8 cellular contexts compared by ENCODE assay signal in genomic region chr7:43758029-43758860, GRCh38. TPM values are rescaled to one million over a fixed set of nuclear protein-coding genes. Genes with fewer than 3 reads are reported as not detected.
DNase-seq lines count a peak whose midpoint lies in the region; ATAC-seq and TF ChIP-seq lines count a peak whose summit lies in the region.

BLVRA (plus strand) TSS chr7:43758680; CDS start chr7:43771159, 12,479 bp downstream.

- peak in 1 of 2 donors; percentile 51 for TF ChIP-seq POLR2A in tibial nerve (IDR thresholded peaks at IDR 0.05)

- intact Hi-C loops in Right ventricle myocardium inferior (cut with DNase I), result no loop called here

- H3K79me2 ChIP-seq in parathyroid adenoma, result no peaks in the 10 kb centered on the region

- peak in 1 of 2 donors; percentile 53 for TF ChIP-seq EP300 in tibial nerve (IDR thresholded peaks at IDR 0.05)

- no peak for TF ChIP-seq CTCF in BJ (IDR thresholded peaks at IDR 0.05; ENCODE audit: insufficient read depth, low read depth, low read length)
- TF ChIP-seq CTCF in parathyroid adenoma (IDR thresholded peaks at IDR 0.05), result no peak
- no peak for TF ChIP-seq CTCF in tibial nerve (IDR thresholded peaks at IDR 0.05)

- no peaks in the 10 kb centered on the region for H3K9me3 ChIP-seq in SK-N-MC (ENCODE audit: low read depth, low read length)
- no peaks in the 10 kb centered on the region for H3K9me3 ChIP-seq in parathyroid adenoma (ENCODE audit: control insufficient read depth, low read length)
- no peaks in the 10 kb centered on the region for H3K9me3 ChIP-seq in tibial nerve

- POLR2A ChIA-PET in BJ (lab: Charles Lee), result interaction anchor here (0.7 kb wide), 1 partner anchor 328 kb away, joined by 7 read pairs; no protein-coding TSS in a partner anchor

- ATAC-seq in GM19023 (IDR thresholded peaks at IDR 0.05; ENCODE audit: unreplicated experiment), result peak; percentile 76
- ATAC-seq in HG03196 (IDR thresholded peaks at IDR 0.05; ENCODE audit: unreplicated experiment), result peak; percentile 51
- peak; percentile 75 to 82 for ATAC-seq in activated naive CD4-positive, alpha-beta T cell treated with anti-CD3 and anti-CD28 coated beads, Interleukin-2, amount 50 U/mL, for 72 hours
- peak; percentile 86 for ATAC-seq in Right ventricle myocardium inferior

- peak within 1 kb of the TSS; percentile 16 to 53 for H3K27ac Mint-ChIP-seq in activated naive CD4-positive, alpha-beta T cell treated with anti-CD3 and anti-CD28 coated beads, Interleukin-2, amount 50 U/mL, for 72 hours

- H3K36me3 Mint-ChIP-seq in activated naive CD4-positive, alpha-beta T cell treated with anti-CD3 and anti-CD28 coated beads, Interleukin-2, amount 50 U/mL, for 72 hours, result no peaks in the 10 kb centered on the region

- WGBS in tibial nerve, 2 donors, result 2 to 11% methylated on average over 25 to 27 of the region's 72 CpGs

- no peaks in the 10 kb centered on the region for H3K9me3 Mint-ChIP-seq in activated naive CD4-positive, alpha-beta T cell treated with anti-CD3 and anti-CD28 coated beads, Interleukin-2, amount 50 U/mL, for 72 hours

- H3K4me1 ChIP-seq in parathyroid adenoma (peaks cover 7% of the 10 kb centered on the region), tibial nerve (peaks cover 0 to 33% (median 7%) of the 10 kb centered on the region in 4 donors)

- H3K27ac ChIP-seq in SK-N-MC, result no peak within 1 kb of the TSS
- peak within 1 kb of the TSS; percentile 37 for H3K27ac ChIP-seq in parathyroid adenoma
- H3K27ac ChIP-seq in tibial nerve, result peak within 1 kb of the TSS; percentile 72 to 86 (median 84)

- H3K4me3 ChIP-seq in BJ (ENCODE audit: low read depth, low read length), result peak within 1 kb of the TSS; percentile 73
- H3K4me3 ChIP-seq in SK-N-MC, result peak within 1 kb of the TSS; percentile 88
- peak within 1 kb of the TSS; percentile 76 for H3K4me3 ChIP-seq in parathyroid adenoma (ENCODE audit: low read depth, low read length)
- peak within 1 kb of the TSS; percentile 76 to 92 (median 82) for H3K4me3 ChIP-seq in tibial nerve

- DNase-seq in BJ (ENCODE audit: low read depth), result no peak
- DNase-seq in SK-N-MC (ENCODE audit: low read depth, low spot score), result no peak
- peak; percentile 70 to 73 for DNase-seq in activated naive CD4-positive, alpha-beta T cell treated with anti-CD3 and anti-CD28 coated beads, Interleukin-2, amount 50 U/mL, for 72 hours (ENCODE audit: low spot score in 2 of 2)
- DNase-seq in Right ventricle myocardium inferior (ENCODE audit: missing footprints), result peak; percentile 87
- peak; percentile 33 to 43 for DNase-seq in tibial nerve (ENCODE audit: low spot score in 2 of 2)

- CTCF ChIA-PET in BJ (lab: Yijun Ruan, JAX), result interaction anchor here (0.8 to 2.7 kb wide), 2 partner anchors 9 to 80 kb away, joined by 3 to 10 read pairs; no protein-coding TSS in a partner anchor

- peak within 1 kb of the TSS; percentile 82 for H2AFZ ChIP-seq in parathyroid adenoma

- peak within 1 kb of the TSS; percentile 69 for H3K4me2 ChIP-seq in parathyroid adenoma (ENCODE audit: low read length)

- H3K27me3 ChIP-seq in BJ (ENCODE audit: control insufficient read depth, insufficient read depth, low read length), result no peaks in the 10 kb centered on the region
- H3K27me3 ChIP-seq in parathyroid adenoma (ENCODE audit: control insufficient read depth, insufficient read depth, low read length), result no peaks in the 10 kb centered on the region
- H3K27me3 ChIP-seq in tibial nerve, result no peaks in the 10 kb centered on the region

- peak within 1 kb of the TSS; percentile 78 for H3K9ac ChIP-seq in SK-N-MC (ENCODE audit: insufficient read length)
- peak within 1 kb of the TSS; percentile 65 for H3K9ac ChIP-seq in parathyroid adenoma

- H3K36me3 ChIP-seq in BJ (ENCODE audit: control insufficient read depth, insufficient read depth, low read length), result no peaks in the 10 kb centered on the region
- no peaks in the 10 kb centered on the region for H3K36me3 ChIP-seq in SK-N-MC (ENCODE audit: insufficient read depth, low read length)
- H3K36me3 ChIP-seq in parathyroid adenoma (ENCODE audit: control insufficient read depth, insufficient read depth, low read length), result no peaks in the 10 kb centered on the region
- no peaks in the 10 kb centered on the region for H3K36me3 ChIP-seq in tibial nerve

RNA-seq across cellular contexts. Expression of gene BLVRA, which starts in this region (rescaled TPM):
- polyA plus RNA-seq in BJ (2011; rRNA removed), result 33.9 and 36.1 TPM in 2 replicates
- 8.3 and 14.7 TPM in 2 replicates for polyA minus RNA-seq in BJ (2011; rRNA and poly(A)+ RNA removed)
- total RNA-seq in activated naive CD4-positive, alpha-beta T cell treated with anti-CD3 and anti-CD28 coated beads, Interleukin-2, amount 50 U/mL, for 72 hours, result 10 to 100 TPM; 28.3 to 29.6 TPM
- 45.7 TPM for total RNA-seq in Right ventricle myocardium inferior
- total RNA-seq in tibial nerve, result 10 to 100 TPM; 32.2 to 70.5 (median 48.5) TPM

Comparison
In these comparisons a context has a peak if more than half of its experiments do, and no peak if none do; other contexts are left out.
1. DNase-seq: peak in activated naive CD4-positive, alpha-beta T cell treated with anti-CD3 and anti-CD28 coated beads, Interleukin-2, amount 50 U/mL, for 72 hours (2 of 2), Right ventricle myocardium inferior (single experiment) and tibial nerve (2 of 2); none in BJ (single experiment) and SK-N-MC (single experiment).
2. Peak in every context shown above with its lines, with median percentiles within 50 percentile points of each other: H3K4me3 ChIP-seq and ATAC-seq.